Comparison of ENCODE assay signal across 8 cellular contexts in genomic region chr3:100634493-100635272, GRCh38. TPM values are rescaled to one million over a fixed set of nuclear protein-coding genes. Genes with fewer than 3 reads are reported as not detected.
DNase-seq lines count a peak whose midpoint lies in the region; ATAC-seq and TF ChIP-seq lines count a peak whose summit lies in the region.

No MANE protein-coding gene starts in this region.

- TF ChIP-seq POLR2A in testis (IDR thresholded peaks at IDR 0.05), result no peak

- H3K4me3 ChIP-seq in testis, result no peak overlapping the region

- H3K4me1 Mint-ChIP-seq in HFFc6 (ENCODE audit: low read depth), result peaks cover 13% of the 10 kb centered on the region
- no peaks in the 10 kb centered on the region for H3K4me1 Mint-ChIP-seq in stimulated activated naive B cell treated with anti-CD40 and anti-IgM and Interleukin-4, amounts not matched to agents 10 μg/mL and 1 μg/mL and 100 μg/mL, for 72 hours

- no peaks in the 10 kb centered on the region for H3K9me3 Mint-ChIP-seq in HFFc6
- H3K9me3 Mint-ChIP-seq in stimulated activated naive B cell treated with anti-CD40 and anti-IgM and Interleukin-4, amounts not matched to agents 10 μg/mL and 1 μg/mL and 100 μg/mL, for 72 hours, result no peaks in the 10 kb centered on the region

- H3K27me3 Mint-ChIP-seq in HFFc6 (ENCODE audit: insufficient read depth), result peaks cover 14% of the 10 kb centered on the region
- peaks cover 10 to 20% of the 10 kb centered on the region in 2 donors for H3K27me3 Mint-ChIP-seq in stimulated activated naive B cell treated with anti-CD40 and anti-IgM and Interleukin-4, amounts not matched to agents 10 μg/mL and 1 μg/mL and 100 μg/mL, for 72 hours

- no peak overlapping the region for H3K27ac ChIP-seq in RWPE1
- no peak overlapping the region for H3K27ac ChIP-seq in testis

- no peaks in the 10 kb centered on the region for H3K36me3 Mint-ChIP-seq in HFFc6 (ENCODE audit: low read depth)
- no peaks in the 10 kb centered on the region for H3K36me3 Mint-ChIP-seq in stimulated activated naive B cell treated with anti-CD40 and anti-IgM and Interleukin-4, amounts not matched to agents 10 μg/mL and 1 μg/mL and 100 μg/mL, for 72 hours

- CTCF ChIA-PET in RWPE1 (lab: Yijun Ruan, JAX), result interaction anchor here (0.5 to 0.9 kb wide), 4 partner anchors 14 to 217 kb away, joined by 3 to 5 read pairs (median 4); no protein-coding TSS in a partner anchor

- intact Hi-C loops in testis (cut with DNase I; ENCODE audit: low total_unique reads), result no loop called here

- no peak for TF ChIP-seq CTCF in HFFc6 (IDR thresholded peaks at IDR 0.05)
- TF ChIP-seq CTCF in RWPE1 (conservative IDR thresholded peaks at IDR 0.05; ENCODE audit: low read depth), result no peak
- TF ChIP-seq CTCF in testis (IDR thresholded peaks at IDR 0.05), result no peak

- DNase-seq in EH (ENCODE audit: low read depth), result peak; percentile 41
- peak; percentile 43 for DNase-seq in HFFc6
- DNase-seq in RWPE1 (ENCODE audit: low spot score), result peak; percentile 66
- DNase-seq in fibroblast of peridontal ligament (ENCODE audit: extremely low read depth), result peak; percentile 32
- DNase-seq in stimulated activated naive B cell treated with anti-CD40 and anti-IgM and Interleukin-4, amounts not matched to agents 10 μg/mL and 1 μg/mL and 100 μg/mL, for 72 hours, result no peak
- no peak for DNase-seq in testis

- no peak overlapping the region for H3K4me3 Mint-ChIP-seq in HFFc6
- H3K4me3 Mint-ChIP-seq in stimulated activated naive B cell treated with anti-CD40 and anti-IgM and Interleukin-4, amounts not matched to agents 10 μg/mL and 1 μg/mL and 100 μg/mL, for 72 hours, result no peak overlapping the region

- H3K27me3 ChIP-seq in testis, result no peaks in the 10 kb centered on the region

- peak; percentile 51 to 63 for ATAC-seq in stimulated activated naive B cell treated with anti-CD40 and anti-IgM and Interleukin-4, amounts not matched to agents 10 μg/mL and 1 μg/mL and 100 μg/mL, for 72 hours (replicated peaks)
- ATAC-seq in HG02840 (IDR thresholded peaks at IDR 0.05; ENCODE audit: low FRiP score, unreplicated experiment) (no peak), GM21447 (IDR thresholded peaks at IDR 0.05; ENCODE audit: unreplicated experiment) (no peak)

- H3K27ac Mint-ChIP-seq in HFFc6, result no peak overlapping the region
- no peak overlapping the region for H3K27ac Mint-ChIP-seq in stimulated activated naive B cell treated with anti-CD40 and anti-IgM and Interleukin-4, amounts not matched to agents 10 μg/mL and 1 μg/mL and 100 μg/mL, for 72 hours

- WGBS in testis, 2 donors, result 89 to 91% methylated on average over 5 of the region's 5 CpGs

- POLR2A ChIA-PET in RWPE1 (lab: Yijun Ruan, JAX; ENCODE audit: low non-redundant PET), result no interaction called here

- H3K4me1 ChIP-seq in testis, result no peaks in the 10 kb centered on the region

- H3K9me3 ChIP-seq in testis, result no peaks in the 10 kb centered on the region

- no peaks in the 10 kb centered on the region for H3K36me3 ChIP-seq in testis (ENCODE audit: low read depth, missing control alignments)

RNA-seq across cellular contexts. Expression of gene ADGRG7, which starts 25.3 kb away (rescaled TPM):
- total RNA-seq in HFFc6 (2021; fragmentation: NEBNext Ultra II Directional; extraction: Animal tissue kit (Norgen Biotek cat#: 25700)), result not detected
- under 1 TPM; 0.16 to 0.43 TPM for total RNA-seq in testis
- not detected for polyA plus RNA-seq in testis (ENCODE audit: insufficient read depth, low read depth, low replicate concordance)

Comparison
In these comparisons a context has a peak if more than half of its experiments do, and no peak if none do; other contexts are left out.
1. DNase-seq: peak in EH (single experiment), HFFc6 (single experiment), RWPE1 (single experiment) and fibroblast of peridontal ligament (single experiment); none in stimulated activated naive B cell treated with anti-CD40 and anti-IgM and Interleukin-4, amounts not matched to agents 10 μg/mL and 1 μg/mL and 100 μg/mL, for 72 hours (single experiment) and testis (single experiment).
2. ATAC-seq: peak in stimulated activated naive B cell treated with anti-CD40 and anti-IgM and Interleukin-4, amounts not matched to agents 10 μg/mL and 1 μg/mL and 100 μg/mL, for 72 hours (2 of 2); none in HG02840 (single experiment) and GM21447 (single experiment).